ENCODE assay signal across 17 cellular contexts in genomic region chr19:3881272-3882040, GRCh38. TPM values are rescaled to one million over a fixed set of nuclear protein-coding genes. Genes with fewer than 3 reads are reported as not detected.
DNase-seq lines count a peak whose midpoint lies in the region; ATAC-seq and TF ChIP-seq lines count a peak whose summit lies in the region.
"Had no signal": no experiment of that assay in that cellular context is flagged by ENCODE, and none has a peak within 500 bp of the region (broad histone marks: within the 10 kb centered on the region; RNA-seq: fewer than 3 reads in every experiment).

No MANE protein-coding gene starts in this region.

- no peak overlapping the region for H3K27ac Mint-ChIP-seq in effector memory CD8-positive, alpha-beta T cell
- H3K27ac Mint-ChIP-seq: activated naive CD4-positive, alpha-beta T cell treated with anti-CD3 and anti-CD28 coated beads, Interleukin-2, amount 10 ng/mL, durations not matched to agents 7 days and 5 days had no signal

- H3K36me3 ChIP-seq in ectodermal cell (ENCODE audit: control insufficient read depth, insufficient read depth, low read length) = no peaks in the 10 kb centered on the region
- no peaks in the 10 kb centered on the region for H3K36me3 ChIP-seq in uterus
- H3K36me3 ChIP-seq: left ventricle myocardium inferior, stomach had no signal

- H3K9me3 ChIP-seq in ectodermal cell (ENCODE audit: control insufficient read depth, low read length) (no peaks in the 10 kb centered on the region), uterus (no peaks in the 10 kb centered on the region)
- H3K9me3 ChIP-seq: left ventricle myocardium inferior, stomach had no signal

- H3K4me3 ChIP-seq in ectodermal cell (ENCODE audit: insufficient read depth, low read depth, low read length) (peak overlapping the region; percentile 54), uterus (no peak overlapping the region)
- H3K4me3 ChIP-seq: left ventricle myocardium inferior, stomach had no signal

- peaks cover 5 to 7% of the 10 kb centered on the region in 2 donors for H3K4me1 Mint-ChIP-seq in effector memory CD8-positive, alpha-beta T cell (ENCODE audit: low read depth in 2 of 2)

- TF ChIP-seq POLR2A in uterus (IDR thresholded peaks at IDR 0.05) = no peak

- H3K36me3 Mint-ChIP-seq in effector memory CD8-positive, alpha-beta T cell (ENCODE audit: insufficient read depth) = no peaks in the 10 kb centered on the region
- H3K36me3 Mint-ChIP-seq: activated naive CD4-positive, alpha-beta T cell treated with anti-CD3 and anti-CD28 coated beads, Interleukin-2, amount 10 ng/mL, durations not matched to agents 7 days and 5 days had no signal

- peaks cover 41 to 74% of the 10 kb centered on the region in 2 donors for H3K27me3 Mint-ChIP-seq in effector memory CD8-positive, alpha-beta T cell

- no peak for ATAC-seq in effector memory CD8-positive, alpha-beta T cell (replicated peaks)

- H3K27ac ChIP-seq in ectodermal cell (ENCODE audit: insufficient read depth, low read depth, low read length, poor library complexity, severe bottlenecking) (no peak overlapping the region), uterus (no peak overlapping the region)
- H3K27ac ChIP-seq: left ventricle myocardium inferior, stomach had no signal

- DNase-seq in NCI-H146 (lab: John Stamatoyannopoulos, UW) (peak; percentile 34), NCI-H146 treated with DMSO at 0.1 percent for 48 hours (lab: John Stamatoyannopoulos, UW; ENCODE audit: unreplicated experiment) (no peak), NCI-H2227 (lab: John Stamatoyannopoulos, UW; ENCODE audit: unreplicated experiment) (peak; percentile 67), retina (peak; percentile 63), uterus (no peak), NCI-H2029 treated with DMSO at 0.1 percent for 48 hours (lab: John Stamatoyannopoulos, UW) (no peak)
- DNase-seq in effector memory CD8-positive, alpha-beta T cell = no peak
- DNase-seq: ACHN; activated CD4-positive, alpha-beta T cell treated with anti-CD3 and anti-CD28 coated beads, Interleukin-2, amount 50 U/mL, for 48 hours; activated naive CD4-positive, alpha-beta T cell treated with anti-CD3 and anti-CD28 coated beads, Interleukin-2, amount 10 ng/mL, durations not matched to agents 7 days and 5 days; EL; left ventricle myocardium inferior; stomach had no signal

- peaks cover 4% of the 10 kb centered on the region for H3K4me1 ChIP-seq in ectodermal cell (ENCODE audit: control insufficient read depth, insufficient read depth, low read length)
- peaks cover 0 to 6% of the 10 kb centered on the region in 2 donors for H3K4me1 ChIP-seq in uterus
- H3K4me1 ChIP-seq: left ventricle myocardium inferior had no signal

- intact Hi-C loops in uterus (cut with DNase I; ENCODE audit: low total_unique reads) = no loop called here

- H3K27me3 ChIP-seq in ectodermal cell (ENCODE audit: control insufficient read depth, insufficient read depth, low read length, poor library complexity, severe bottlenecking) (peaks cover 33% of the 10 kb centered on the region), uterus (peaks cover 0 to 30% of the 10 kb centered on the region in 2 donors)

- WGBS in ectodermal cell, 2 experiments = 1 to 2% methylated on average over 30 to 31 of the region's 31 CpGs

- no peak for TF ChIP-seq CTCF in uterus (IDR thresholded peaks at IDR 0.05)

- H3K9me3 Mint-ChIP-seq in effector memory CD8-positive, alpha-beta T cell = no peaks in the 10 kb centered on the region
- H3K9me3 Mint-ChIP-seq: activated naive CD4-positive, alpha-beta T cell treated with anti-CD3 and anti-CD28 coated beads, Interleukin-2, amount 10 ng/mL, durations not matched to agents 7 days and 5 days had no signal

- H3K4me3 Mint-ChIP-seq in effector memory CD8-positive, alpha-beta T cell = peak overlapping the region in 1 of 2 donors; percentile 23
- H3K4me3 Mint-ChIP-seq: activated naive CD4-positive, alpha-beta T cell treated with anti-CD3 and anti-CD28 coated beads, Interleukin-2, amount 10 ng/mL, durations not matched to agents 7 days and 5 days had no signal

RNA-seq across cellular contexts. Expression of gene ATCAY, which starts 1.0 kb away (rescaled TPM):
- 22.1 TPM for polyA plus RNA-seq in ectodermal cell (2013, experiment 1 of 4)
- 22.3 TPM for polyA plus RNA-seq in ectodermal cell (2013, experiment 2 of 4)
- 14.1 TPM for polyA plus RNA-seq in ectodermal cell (2013, experiment 3 of 4)
- 15.8 TPM for polyA plus RNA-seq in ectodermal cell (2013, experiment 4 of 4)
- total RNA-seq in uterus = under 1 TPM in 1 of 4 donors, not detected in 3; 0.97 TPM
- total RNA-seq: left ventricle myocardium inferior, SK-MEL-5 had no signal

RNA-seq across cellular contexts. Expression of gene ZFR2, which starts 12.6 kb away (rescaled TPM):
- 22.6 TPM for polyA plus RNA-seq in ectodermal cell (2013, experiment 1 of 4)
- 22.3 TPM for polyA plus RNA-seq in ectodermal cell (2013, experiment 2 of 4)
- 21.1 TPM for polyA plus RNA-seq in ectodermal cell (2013, experiment 3 of 4)
- polyA plus RNA-seq in ectodermal cell (2013, experiment 4 of 4) = 22.5 TPM
- total RNA-seq in uterus = not detected
- total RNA-seq: fibroblast of villous mesenchyme, left ventricle myocardium inferior, posterior vena cava had no signal

RNA-seq across cellular contexts. Expression of gene NMRK2, which starts 51.4 kb away (rescaled TPM):
- 2.9 TPM for polyA plus RNA-seq in ectodermal cell (2013, experiment 1 of 4)
- polyA plus RNA-seq in ectodermal cell (2013, experiment 2 of 4) = 1.9 TPM
- polyA plus RNA-seq in ectodermal cell (2013, experiment 3 of 4) = 1.8 TPM
- polyA plus RNA-seq in ectodermal cell (2013, experiment 4 of 4) = 2.2 TPM
- total RNA-seq in uterus = under 1 TPM in 1 of 4 donors, not detected in 3; 0.67 TPM
- total RNA-seq: fibroblast of villous mesenchyme had no signal

Comparison
In these comparisons a context has a peak if more than half of its experiments do, and no peak if none do; other contexts are left out.
1. DNase-seq: peak in NCI-H146 (single experiment), NCI-H2227 (single experiment) and retina (single experiment); none in NCI-H146 treated with DMSO at 0.1 percent for 48 hours (single experiment), effector memory CD8-positive, alpha-beta T cell (0 of 3), uterus (0 of 2) and NCI-H2029 treated with DMSO at 0.1 percent for 48 hours (single experiment).